In genomic region chr6:48917233-48917632, GRCh38 we compare ENCODE assay signal across 23 cellular contexts.
"Had no signal": no experiment of that assay in that cellular context is flagged by ENCODE, and none has a peak within 500 bp of the region (broad histone marks: within the 10 kb centered on the region; RNA-seq: fewer than 3 reads in every experiment).

No MANE protein-coding gene starts in this region.

- ATAC-seq: activated CD8-positive, alpha-beta memory T cell treated with anti-CD3 and anti-CD28 coated beads, Interleukin-2, amount 10 ng/mL, durations not matched to agents 7 days and 5 days; activated CD8-positive, alpha-beta T cell treated with anti-CD3 and anti-CD28 coated beads, Interleukin-2, amount 10 ng/mL, durations not matched to agents 7 days and 5 days; activated naive CD8-positive, alpha-beta T cell treated with anti-CD3 and anti-CD28 coated beads, Interleukin-2, amount 50 U/mL, for 24 hours; effector memory CD8-positive, alpha-beta T cell; gastrocnemius medialis; naive thymus-derived CD4-positive, alpha-beta T cell; stimulated activated naive CD8-positive, alpha-beta T cell treated with anti-CD3 and anti-CD28 coated beads, Interleukin-15, Interleukin-2, amounts not matched to agents 100 U/mL and 50 U/mL, for 24 hours had no signal

- H3K36me3 ChIP-seq: gastrocnemius medialis, right atrium auricular region, transverse colon had no signal

- H3K27me3 Mint-ChIP-seq: activated B cell treated with CpG ODN at 0.5 μM for 24 hours; activated CD8-positive, alpha-beta memory T cell treated with anti-CD3 and anti-CD28 coated beads, Interleukin-2, amount 10 ng/mL, durations not matched to agents 7 days and 5 days; activated naive CD4-positive, alpha-beta T cell treated with anti-CD3 and anti-CD28 coated beads, Interleukin-2, amount 50 U/mL, for 24 hours; activated naive CD8-positive, alpha-beta T cell treated with anti-CD3 and anti-CD28 coated beads, Interleukin-2, amount 50 U/mL, for 24 hours; effector memory CD8-positive, alpha-beta T cell; memory B cell; naive thymus-derived CD4-positive, alpha-beta T cell had no signal

- H3K27ac Mint-ChIP-seq: activated B cell treated with CpG ODN at 0.5 μM for 24 hours; activated CD8-positive, alpha-beta memory T cell treated with anti-CD3 and anti-CD28 coated beads, Interleukin-2, amount 10 ng/mL, durations not matched to agents 7 days and 5 days; activated CD8-positive, alpha-beta T cell treated with anti-CD3 and anti-CD28 coated beads, Interleukin-2, amount 10 ng/mL, durations not matched to agents 7 days and 5 days; activated naive CD4-positive, alpha-beta T cell treated with anti-CD3 and anti-CD28 coated beads, Interleukin-2, amount 50 U/mL, for 24 hours; activated naive CD8-positive, alpha-beta T cell treated with anti-CD3 and anti-CD28 coated beads, Interleukin-2, amount 50 U/mL, for 24 hours; activated T-helper 2 cell treated with anti-CD3 and anti-CD28 coated beads, Interferon-gamma antibody, Interleukin-2, Interleukin-4, amounts not matched to agents 10 μg/mL and 5 μg/mL and 100 μg/mL, durations not matched to agents 14 hours and 24 hours and 36 hours; effector memory CD8-positive, alpha-beta T cell; memory B cell; naive thymus-derived CD4-positive, alpha-beta T cell had no signal

- H3K79me2 ChIP-seq: parathyroid adenoma had no signal

- H3K9me3 ChIP-seq: gastrocnemius medialis, right atrium auricular region, testis, transverse colon had no signal

- H3K4me1 Mint-ChIP-seq: activated B cell treated with CpG ODN at 0.5 μM for 24 hours; activated CD8-positive, alpha-beta memory T cell treated with anti-CD3 and anti-CD28 coated beads, Interleukin-2, amount 10 ng/mL, durations not matched to agents 7 days and 5 days; activated naive CD4-positive, alpha-beta T cell treated with anti-CD3 and anti-CD28 coated beads, Interleukin-2, amount 50 U/mL, for 24 hours; activated naive CD8-positive, alpha-beta T cell treated with anti-CD3 and anti-CD28 coated beads, Interleukin-2, amount 50 U/mL, for 24 hours; memory B cell; naive thymus-derived CD4-positive, alpha-beta T cell; neural crest cell had no signal

- H3K9ac ChIP-seq: parathyroid adenoma had no signal

- H3K36me3 Mint-ChIP-seq: activated CD8-positive, alpha-beta memory T cell treated with anti-CD3 and anti-CD28 coated beads, Interleukin-2, amount 10 ng/mL, durations not matched to agents 7 days and 5 days; activated naive CD4-positive, alpha-beta T cell treated with anti-CD3 and anti-CD28 coated beads, Interleukin-2, amount 50 U/mL, for 24 hours; memory B cell; naive thymus-derived CD4-positive, alpha-beta T cell had no signal

- H3K4me3 ChIP-seq: gastrocnemius medialis, right atrium auricular region, testis, transverse colon had no signal

- H2AFZ ChIP-seq: parathyroid adenoma had no signal

- H3K4me3 Mint-ChIP-seq: activated B cell treated with CpG ODN at 0.5 μM for 24 hours; activated CD8-positive, alpha-beta memory T cell treated with anti-CD3 and anti-CD28 coated beads, Interleukin-2, amount 10 ng/mL, durations not matched to agents 7 days and 5 days; activated CD8-positive, alpha-beta T cell treated with anti-CD3 and anti-CD28 coated beads, Interleukin-2, amount 10 ng/mL, durations not matched to agents 7 days and 5 days; activated naive CD4-positive, alpha-beta T cell treated with anti-CD3 and anti-CD28 coated beads, Interleukin-2, amount 50 U/mL, for 24 hours; activated naive CD8-positive, alpha-beta T cell treated with anti-CD3 and anti-CD28 coated beads, Interleukin-2, amount 50 U/mL, for 24 hours; effector memory CD8-positive, alpha-beta T cell; memory B cell; naive thymus-derived CD4-positive, alpha-beta T cell; neural crest cell had no signal

- H3K27ac ChIP-seq: gastrocnemius medialis, parathyroid adenoma, right atrium auricular region, testis, transverse colon had no signal

- H3K27me3 ChIP-seq: gastrocnemius medialis, right atrium auricular region, testis, transverse colon had no signal

- DNase-seq: activated B cell treated with CpG ODN at 0.5 μM for 24 hours; activated CD8-positive, alpha-beta memory T cell treated with anti-CD3 and anti-CD28 coated beads, Interleukin-2, amount 10 ng/mL, durations not matched to agents 7 days and 5 days; activated CD8-positive, alpha-beta T cell treated with anti-CD3 and anti-CD28 coated beads, Interleukin-2, amount 10 ng/mL, durations not matched to agents 7 days and 5 days; activated naive CD8-positive, alpha-beta T cell treated with anti-CD3 and anti-CD28 coated beads, Interleukin-2, amount 50 U/mL, for 24 hours; activated T-cell treated with anti-CD3 and anti-CD28 coated beads, Interleukin-2, amount 50 U/mL, for 48 hours; amygdala; caudate nucleus; cortex of kidney; effector memory CD8-positive, alpha-beta T cell; gastrocnemius medialis; glutamatergic neuron; midbrain; naive thymus-derived CD4-positive, alpha-beta T cell; occipital lobe; stimulated activated naive CD8-positive, alpha-beta T cell treated with anti-CD3 and anti-CD28 coated beads, Interleukin-15, Interleukin-2, amounts not matched to agents 100 U/mL and 50 U/mL, for 24 hours; testis; transverse colon had no signal

- H3K4me1 ChIP-seq: gastrocnemius medialis, parathyroid adenoma, right atrium auricular region, testis, transverse colon had no signal
